14 cellular contexts compared by ENCODE assay signal in the genomic region with DNA sequence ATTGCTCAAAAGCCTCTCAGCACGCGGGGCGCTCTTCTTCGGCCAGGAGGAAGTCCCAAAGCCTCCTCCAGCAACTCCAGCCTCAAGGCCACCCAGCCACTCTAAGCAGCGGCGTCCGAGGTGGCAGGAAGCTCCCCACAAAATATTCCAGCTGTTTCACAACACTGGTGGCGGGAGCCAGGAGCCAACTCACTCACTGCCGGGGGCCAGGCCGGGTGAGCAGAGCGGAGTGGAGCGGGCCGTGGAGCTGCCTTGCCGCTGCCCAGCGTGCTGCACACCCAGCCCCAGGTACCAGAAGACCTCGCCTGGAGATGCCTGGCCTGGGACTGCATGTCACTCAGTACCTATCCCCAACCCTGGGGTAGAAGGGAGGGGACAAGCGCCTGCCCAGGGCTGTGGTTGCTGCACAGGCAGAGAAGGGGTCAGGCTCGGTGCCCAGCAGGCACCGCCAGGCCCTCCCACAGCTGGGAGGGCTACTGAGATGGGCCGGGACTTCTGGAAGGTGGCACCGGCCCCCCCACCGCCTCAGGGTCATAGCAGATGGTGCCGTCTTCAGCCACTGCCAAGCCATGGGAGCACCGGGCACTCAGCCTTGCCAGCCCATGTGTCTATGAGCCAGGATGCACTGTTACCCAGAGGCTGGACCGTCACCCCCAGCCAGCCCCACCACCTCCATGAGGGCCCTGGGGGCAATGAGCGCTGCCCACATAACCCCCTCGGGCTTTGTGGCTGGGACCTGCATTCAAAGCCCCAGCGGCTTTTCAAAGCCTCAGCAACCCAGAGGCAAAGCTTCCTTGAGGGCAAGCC. TPM values are rescaled to one million over a fixed set of nuclear protein-coding genes. Genes with fewer than 3 reads are reported as not detected.
DNase-seq lines count a peak whose midpoint lies in the region; ATAC-seq and TF ChIP-seq lines count a peak whose summit lies in the region.
"Had no signal": no experiment of that assay in that cellular context is flagged by ENCODE, and none has a peak within 500 bp of the region (broad histone marks: within the 10 kb centered on the region; RNA-seq: fewer than 3 reads in every experiment).

No MANE protein-coding gene starts in this region.

- H3K27ac Mint-ChIP-seq in chondrocyte (ENCODE audit: unreplicated experiment): no peak overlapping the region
- H3K27ac Mint-ChIP-seq in stimulated activated naive B cell treated with anti-CD40 and anti-IgM and Interleukin-4, amounts not matched to agents 10 μg/mL and 1 μg/mL and 100 μg/mL, for 72 hours: peak overlapping the region; percentile 67
- H3K27ac Mint-ChIP-seq: activated CD4-positive, alpha-beta memory T cell treated with anti-CD3 and anti-CD28 coated beads for 36 hours; CD4-positive, alpha-beta T cell had no signal

- in situ Hi-C loops in G401 (cut with HindIII; ENCODE audit: low sequenced_read_pairs): no loop called here

- DNase-seq in G401 (ENCODE audit: low spot score) (peak; percentile 85), chondrocyte (ENCODE audit: low spot score) (peak; percentile 92), iris pigment epithelial cell (ENCODE audit: low read depth) (peak; percentile 64), putamen (ENCODE audit: low spot score) (no peak), NCI-H1092 treated with DMSO at 0.1 percent for 48 hours (lab: John Stamatoyannopoulos, UW) (no peak), H4 (ENCODE audit: low spot score) (no peak)
- no peak for DNase-seq in stimulated activated naive B cell treated with anti-CD40 and anti-IgM and Interleukin-4, amounts not matched to agents 10 μg/mL and 1 μg/mL and 100 μg/mL, for 72 hours
- DNase-seq: activated CD4-positive, alpha-beta memory T cell treated with anti-CD3 and anti-CD28 coated beads for 36 hours; activated naive CD4-positive, alpha-beta T cell treated with anti-CD3 and anti-CD28 coated beads, Interleukin-2, amount 50 U/mL, for 16 hours; CD4-positive, alpha-beta T cell; hippocampal formation; NCI-H146; retina had no signal

- H3K4me3 Mint-ChIP-seq in chondrocyte (ENCODE audit: unreplicated experiment): no peak overlapping the region
- no peak overlapping the region for H3K4me3 Mint-ChIP-seq in stimulated activated naive B cell treated with anti-CD40 and anti-IgM and Interleukin-4, amounts not matched to agents 10 μg/mL and 1 μg/mL and 100 μg/mL, for 72 hours
- H3K4me3 Mint-ChIP-seq: activated CD4-positive, alpha-beta memory T cell treated with anti-CD3 and anti-CD28 coated beads for 36 hours; CD4-positive, alpha-beta T cell had no signal

- peaks cover 1% of the 10 kb centered on the region for H3K36me3 Mint-ChIP-seq in chondrocyte (ENCODE audit: low read depth)
- peaks cover 21 to 24% of the 10 kb centered on the region in 2 donors for H3K36me3 Mint-ChIP-seq in stimulated activated naive B cell treated with anti-CD40 and anti-IgM and Interleukin-4, amounts not matched to agents 10 μg/mL and 1 μg/mL and 100 μg/mL, for 72 hours
- H3K36me3 Mint-ChIP-seq: activated CD4-positive, alpha-beta memory T cell treated with anti-CD3 and anti-CD28 coated beads for 36 hours had no signal

- H3K27me3 Mint-ChIP-seq in chondrocyte (ENCODE audit: low read depth): no peaks in the 10 kb centered on the region
- H3K27me3 Mint-ChIP-seq in stimulated activated naive B cell treated with anti-CD40 and anti-IgM and Interleukin-4, amounts not matched to agents 10 μg/mL and 1 μg/mL and 100 μg/mL, for 72 hours: no peaks in the 10 kb centered on the region
- H3K27me3 Mint-ChIP-seq: activated CD4-positive, alpha-beta memory T cell treated with anti-CD3 and anti-CD28 coated beads for 36 hours; CD4-positive, alpha-beta T cell had no signal

- TF ChIP-seq CTCF in chondrocyte (IDR thresholded peaks at IDR 0.05): no peak

- H3K9me3 Mint-ChIP-seq in chondrocyte (ENCODE audit: low read depth): no peaks in the 10 kb centered on the region
- H3K9me3 Mint-ChIP-seq in stimulated activated naive B cell treated with anti-CD40 and anti-IgM and Interleukin-4, amounts not matched to agents 10 μg/mL and 1 μg/mL and 100 μg/mL, for 72 hours: no peaks in the 10 kb centered on the region
- H3K9me3 Mint-ChIP-seq: activated CD4-positive, alpha-beta memory T cell treated with anti-CD3 and anti-CD28 coated beads for 36 hours; CD4-positive, alpha-beta T cell had no signal

- peaks cover 7% of the 10 kb centered on the region for H3K4me1 Mint-ChIP-seq in chondrocyte (ENCODE audit: low read depth)
- peaks cover 6 to 21% of the 10 kb centered on the region in 2 donors for H3K4me1 Mint-ChIP-seq in stimulated activated naive B cell treated with anti-CD40 and anti-IgM and Interleukin-4, amounts not matched to agents 10 μg/mL and 1 μg/mL and 100 μg/mL, for 72 hours

- no peak for ATAC-seq in stimulated activated naive B cell treated with anti-CD40 and anti-IgM and Interleukin-4, amounts not matched to agents 10 μg/mL and 1 μg/mL and 100 μg/mL, for 72 hours (replicated peaks)
- no peak for ATAC-seq in activated CD4-positive, CD25-positive, alpha-beta regulatory T cell treated with anti-CD3 and anti-CD28 coated beads, Interleukin-2, amount 50 U/mL, for 24 hours

RNA-seq across cellular contexts. Expression of a gene that starts 59.2 kb away (rescaled TPM):
- total RNA-seq in G401 (2014; rRNA removed; shearing (Covaris generic)): 5.6 and 7.5 TPM in 2 replicates
- 57.7 to 61.2 TPM (median 60.9 TPM) in 3 replicates for total RNA-seq in chondrocyte
- total RNA-seq in H4 (2014; rRNA removed; shearing (Covaris generic)): 8.1 and 9.6 TPM in 2 replicates

Comparison
In these comparisons a context has a peak if more than half of its experiments do, and no peak if none do; other contexts are left out.
1. DNase-seq: peak in G401 (single experiment), chondrocyte (single experiment) and iris pigment epithelial cell (single experiment); none in stimulated activated naive B cell treated with anti-CD40 and anti-IgM and Interleukin-4, amounts not matched to agents 10 μg/mL and 1 μg/mL and 100 μg/mL, for 72 hours (single experiment), putamen (single experiment), NCI-H1092 treated with DMSO at 0.1 percent for 48 hours (single experiment) and H4 (single experiment).